In genomic region chr12:78802593-78802992, GRCh38 we compare ENCODE assay signal across 12 cellular contexts.
DNase-seq lines count a peak whose midpoint lies in the region; ATAC-seq and TF ChIP-seq lines count a peak whose summit lies in the region.
"Had no signal": no experiment of that assay in that cellular context is flagged by ENCODE, and none has a peak within 500 bp of the region (broad histone marks: within the 10 kb centered on the region; RNA-seq: fewer than 3 reads in every experiment).

No MANE protein-coding gene starts in this region.

- no peaks in the 10 kb centered on the region for H3K4me1 ChIP-seq in PC-9 (replicated peaks; ENCODE audit: insufficient read depth)
- peaks cover 13% of the 10 kb centered on the region for H3K4me1 ChIP-seq in smooth muscle cell (ENCODE audit: low read depth)
- H3K4me1 ChIP-seq: ascending aorta had no signal

- ATAC-seq in GM19463 (IDR thresholded peaks at IDR 0.05; ENCODE audit: unreplicated experiment): no peak
- ATAC-seq: left colon, Panc1 had no signal

- CTCF ChIA-PET in PC-9 (lab: Charles Lee): no interaction called here

- no peak overlapping the region for H3K9ac ChIP-seq in smooth muscle cell (ENCODE audit: low read depth)

- no peaks in the 10 kb centered on the region for H3K9me3 ChIP-seq in PC-9 (ENCODE audit: insufficient read depth, low read depth)
- H3K9me3 ChIP-seq in smooth muscle cell (replicated peaks; ENCODE audit: low read depth): no peaks in the 10 kb centered on the region
- H3K9me3 ChIP-seq: ascending aorta had no signal

- DNase-seq in ELR (ENCODE audit: low read depth) (peak; percentile 78), PC-9 (peak in 1 of 2 experiments; percentile 41), epithelial cell of prostate (ENCODE audit: low read depth, low spot score) (peak; percentile 45), smooth muscle cell (lab: John Stamatoyannopoulos, UW; ENCODE audit: unreplicated experiment) (no peak), putamen (ENCODE audit: low spot score) (no peak), NCI-H1436 (lab: John Stamatoyannopoulos, UW) (no peak)
- DNase-seq: left colon, NCI-H2107 had no signal

- no TSS peak for BruUV-seq in PC-9 (replicated peaks; lab: Mats Ljungman, UMichigan)

- TF ChIP-seq CTCF in PC-9 (conservative IDR thresholded peaks at IDR 0.05) (no peak), smooth muscle cell (IDR thresholded peaks at IDR 0.05; ENCODE audit: borderline replicate concordance, insufficient read depth, poor library complexity, severe bottlenecking) (no peak)

- H2AFZ ChIP-seq in PC-9 (0 out of 2 replicates have a peak overlapping the region, but pooled peaks have one; percentile 29), smooth muscle cell (ENCODE audit: low read depth) (no peak overlapping the region)

- H3K27me3 ChIP-seq in PC-9 (ENCODE audit: insufficient read depth, low read depth) (no peaks in the 10 kb centered on the region), smooth muscle cell (ENCODE audit: low read depth) (no peaks in the 10 kb centered on the region)
- H3K27me3 ChIP-seq: ascending aorta had no signal

- no peak overlapping the region for H3K4me2 ChIP-seq in PC-9
- H3K4me2 ChIP-seq in smooth muscle cell: peak overlapping the region; percentile 60

- 16% methylated on average over 3 of the region's 3 CpGs for WGBS in smooth muscle cell (ENCODE audit: low lambda C conversion rate)

- POLR2A ChIA-PET in PC-9 (lab: Charles Lee; ENCODE audit: unreplicated experiment): no interaction called here

- no peaks in the 10 kb centered on the region; the same call in 1 of the 2 replicates for H3K9me2 ChIP-seq in PC-9 (ENCODE audit: insufficient read depth)

- no peak overlapping the region for H3K4me3 ChIP-seq in PC-9
- H3K4me3 ChIP-seq in smooth muscle cell: no peak overlapping the region
- H3K4me3 ChIP-seq: ascending aorta had no signal

- no peaks in the 10 kb centered on the region for H4K20me1 ChIP-seq in PC-9 (ENCODE audit: insufficient read depth)
- no peaks in the 10 kb centered on the region for H4K20me1 ChIP-seq in smooth muscle cell (ENCODE audit: low read depth)

- H3K79me2 ChIP-seq in PC-9 (ENCODE audit: low read depth) (no peaks in the 10 kb centered on the region), smooth muscle cell (ENCODE audit: low read depth) (no peaks in the 10 kb centered on the region)

- H3K36me3 ChIP-seq in PC-9 (ENCODE audit: low read depth) (no peaks in the 10 kb centered on the region), smooth muscle cell (ENCODE audit: low read depth) (no peaks in the 10 kb centered on the region)
- H3K36me3 ChIP-seq: ascending aorta had no signal

- intact Hi-C loops in PC-9 (cut with micrococcal nuclease; ENCODE audit: unreplicated experiment): no loop called here

- H3K27ac ChIP-seq in PC-9 (no peak overlapping the region), epithelial cell of prostate (no peak overlapping the region), smooth muscle cell (ENCODE audit: low read depth) (peak overlapping the region; percentile 8)
- H3K27ac ChIP-seq: ascending aorta, VCaP had no signal

- no peaks in the 10 kb centered on the region for H3F3A ChIP-seq in PC-9 (ENCODE audit: insufficient read depth, low read depth)
- H3F3A ChIP-seq in smooth muscle cell (ENCODE audit: low read depth): no peaks in the 10 kb centered on the region

Comparison
In these comparisons a context has a peak if more than half of its experiments do, and no peak if none do; other contexts are left out.
1. DNase-seq: peak in ELR (single experiment) and epithelial cell of prostate (single experiment); none in smooth muscle cell (single experiment), putamen (single experiment) and NCI-H1436 (single experiment).